ENCODE assay signal across 8 cellular contexts in the genomic region with DNA sequence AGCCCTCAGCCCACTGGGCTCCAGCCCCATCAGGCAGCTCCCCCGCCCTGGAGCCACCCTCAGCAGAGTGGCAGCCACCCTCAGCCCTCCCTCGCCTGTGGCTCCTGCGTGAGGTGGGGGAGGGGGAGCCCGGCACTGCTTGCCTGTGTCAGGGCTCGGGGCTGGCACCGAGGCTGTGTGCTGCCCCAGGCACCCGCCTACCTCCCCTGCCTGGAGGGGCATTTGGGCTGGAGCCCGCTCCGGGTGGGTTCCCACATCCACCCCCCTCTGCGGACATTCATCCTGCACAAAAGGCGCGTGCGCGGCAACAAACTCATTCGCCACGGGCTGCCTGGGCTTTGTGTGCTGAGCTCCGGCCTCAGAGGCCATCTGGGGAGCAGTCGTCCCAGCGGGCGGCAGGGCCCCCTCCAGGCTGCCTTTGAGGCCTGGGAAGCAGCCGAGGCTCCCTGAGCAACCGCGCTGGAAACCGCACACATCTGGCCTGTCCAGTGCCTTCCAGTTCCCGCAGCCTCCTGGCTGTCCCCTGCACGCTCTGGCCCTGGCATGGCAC. TPM values are rescaled to one million over a fixed set of nuclear protein-coding genes. Genes with fewer than 3 reads are reported as not detected.
DNase-seq lines count a peak whose midpoint lies in the region; ATAC-seq and TF ChIP-seq lines count a peak whose summit lies in the region.

No MANE protein-coding gene starts in this region.

- 0 out of 2 replicates have a peak, but pooled peaks have one; percentile 13 for TF ChIP-seq CTCF in BJ (IDR thresholded peaks at IDR 0.05; ENCODE audit: insufficient read depth, low read depth, low read length)
- TF ChIP-seq CTCF in esophagus muscularis mucosa (IDR thresholded peaks at IDR 0.05): no peak

- H3K9me3 ChIP-seq in iPS-18a (ENCODE audit: control insufficient read depth, low read depth, low read length): no peaks in the 10 kb centered on the region
- H3K9me3 ChIP-seq in esophagus muscularis mucosa: no peaks in the 10 kb centered on the region

- no CpG with 5 or more reads among the region's 26 CpGs for WGBS in esophagus muscularis mucosa

- H3K36me3 ChIP-seq in BJ (ENCODE audit: control insufficient read depth, insufficient read depth, low read length) (no peaks in the 10 kb centered on the region), iPS-18a (ENCODE audit: control insufficient read depth, low read depth, low read length) (no peaks in the 10 kb centered on the region), esophagus muscularis mucosa (no peaks in the 10 kb centered on the region)

- POLR2A ChIA-PET in BJ (lab: Charles Lee): no interaction called here

- H3K4me1 ChIP-seq in iPS-18a (ENCODE audit: control insufficient read depth, low read depth, low read length) (peaks cover 14% of the 10 kb centered on the region), esophagus muscularis mucosa (peaks cover 50 to 67% (median 63%) of the 10 kb centered on the region in 4 donors)

- no peaks in the 10 kb centered on the region; the same call in 1 of the 2 replicates for H3K27me3 ChIP-seq in BJ (ENCODE audit: control insufficient read depth, insufficient read depth, low read length)
- H3K27me3 ChIP-seq in iPS-18a (ENCODE audit: control insufficient read depth, insufficient read depth, low read length): peaks cover 31% of the 10 kb centered on the region
- peaks cover 5 to 91% (median 25%) of the 10 kb centered on the region in 4 donors for H3K27me3 ChIP-seq in esophagus muscularis mucosa

- ATAC-seq in HG02870 (IDR thresholded peaks at IDR 0.05; ENCODE audit: unreplicated experiment): no peak

- intact Hi-C loops in esophagus muscularis mucosa (cut with DNase I): no loop called here

- CTCF ChIA-PET in BJ (lab: Yijun Ruan, JAX): interaction anchor here (1.4 to 2.2 kb wide), 3 partner anchors 17 to 349 kb away, joined by 4 to 5 read pairs (median 4); a partner anchor contains a TSS

- no peak for TF ChIP-seq POLR2A in esophagus muscularis mucosa (IDR thresholded peaks at IDR 0.05; ENCODE audit: low read depth)

- no peak overlapping the region for H3K27ac ChIP-seq in iPS-18a (ENCODE audit: low read length)
- no peak overlapping the region for H3K27ac ChIP-seq in esophagus muscularis mucosa (replicated peaks in 1 of 4)

- DNase-seq in BJ (ENCODE audit: low read depth) (no peak), DMS153 treated with DMSO at 0.1 percent for 48 hours (lab: John Stamatoyannopoulos, UW; ENCODE audit: unreplicated experiment) (peak; percentile 59), UCSD-AML1 (lab: John Stamatoyannopoulos, UW; ENCODE audit: unreplicated experiment) (peak; percentile 34), NOMO-1 treated with dmso at 0.1 percent for 144 hours (lab: John Stamatoyannopoulos, UW; ENCODE audit: unreplicated experiment) (no peak), esophagus muscularis mucosa (ENCODE audit: extremely low spot score) (no peak), NOMO-1 treated with DMSO at 0.1 percent for 48 hours (lab: John Stamatoyannopoulos, UW; ENCODE audit: unreplicated experiment) (no peak)

- H3K4me3 ChIP-seq in BJ (ENCODE audit: low read depth, low read length): no peak overlapping the region
- peak overlapping the region; percentile 21 for H3K4me3 ChIP-seq in iPS-18a (ENCODE audit: low read length)
- H3K4me3 ChIP-seq in esophagus muscularis mucosa: no peak overlapping the region

- TF ChIP-seq EP300 in esophagus muscularis mucosa (IDR thresholded peaks at IDR 0.05): no peak

- H3K9ac ChIP-seq in iPS-18a (ENCODE audit: low read length): no peak overlapping the region

RNA-seq across cellular contexts. Expression of a gene that starts 12.6 kb away (rescaled TPM):
- polyA plus RNA-seq in BJ (2011; rRNA removed): 11.8 and 19.3 TPM in 2 replicates
- 10.3 and 11.1 TPM in 2 replicates for polyA minus RNA-seq in BJ (2011; rRNA and poly(A)+ RNA removed)
- total RNA-seq in esophagus muscularis mucosa: 10 to 100 TPM; 26.2 to 49.2 (median 42.5) TPM

RNA-seq across cellular contexts. Expression of a gene that starts 13.6 kb away (rescaled TPM):
- polyA plus RNA-seq in BJ (2011; rRNA removed): not detected in 2 replicates
- not detected in 2 replicates for polyA minus RNA-seq in BJ (2011; rRNA and poly(A)+ RNA removed)
- total RNA-seq in esophagus muscularis mucosa: under 1 TPM in 2 of 4 donors, not detected in 2; 0.19 to 0.33 TPM

RNA-seq across cellular contexts. Expression of a gene that starts 17.2 kb away (rescaled TPM):
- polyA plus RNA-seq in BJ (2011; rRNA removed): 13.3 and 17.1 TPM in 2 replicates
- polyA minus RNA-seq in BJ (2011; rRNA and poly(A)+ RNA removed): 23.8 and 42.0 TPM in 2 replicates
- 10 to 100 TPM; 22.5 to 48.9 (median 37.9) TPM for total RNA-seq in esophagus muscularis mucosa

RNA-seq across cellular contexts. Expression of a gene that starts 43.0 kb away (rescaled TPM):
- polyA plus RNA-seq in BJ (2011; rRNA removed): 9.8 and 16.1 TPM in 2 replicates
- polyA minus RNA-seq in BJ (2011; rRNA and poly(A)+ RNA removed): 8.1 and 9.2 TPM in 2 replicates
- total RNA-seq in esophagus muscularis mucosa: 10 to 100 TPM in 3 of 4 donors, 1 to 10 TPM in 1; 7.9 to 18.8 (median 14.8) TPM

Comparison
In these comparisons a context has a peak if more than half of its experiments do, and no peak if none do; other contexts are left out.
1. DNase-seq: peak in DMS153 treated with DMSO at 0.1 percent for 48 hours (single experiment) and UCSD-AML1 (single experiment); none in BJ (single experiment), NOMO-1 treated with dmso at 0.1 percent for 144 hours (single experiment), esophagus muscularis mucosa (single experiment) and NOMO-1 treated with DMSO at 0.1 percent for 48 hours (single experiment).